ENCODE assay signal across 1 cellular context in genomic region chr21:42520628-42521253, GRCh38.
A peak's percentile ranks its signal among the peaks of the same experiment; 100 is the strongest.
TF ChIP-seq lines count a peak whose summit lies in the region.

No MANE protein-coding gene starts in this region.

TF ChIP-seq in K562, 482 proteins besides CTCF, POLR2A, EP300 and RAD21:
- TF ChIP-seq ZFP36 (IDR thresholded peaks at IDR 0.05; ENCODE audit: low read depth, low read length, partially characterized antibody): peak; percentile 17
- no peak for TF ChIP-seq ZNF766 (CRISPR knock-in tag; conservative IDR thresholded peaks at IDR 0.05)
- TF ChIP-seq ZC3H4 (CRISPR knock-in tag; IDR thresholded peaks at IDR 0.05; ENCODE audit: borderline replicate concordance): no peak
- TF ChIP-seq FOS (IDR thresholded peaks at IDR 0.05; ENCODE audit: extremely low read depth, insufficient read length): no peak
- TF ChIP-seq RBFOX2 (IDR thresholded peaks at IDR 0.05; ENCODE audit: low read depth, low read length): no peak
- peak; percentile 33; the same call in 1 of the 2 replicates for TF ChIP-seq SMC3 (conservative IDR thresholded peaks at IDR 0.05; ENCODE audit: insufficient read depth, low read depth, low read length)
- TF ChIP-seq ZBTB8A (IDR thresholded peaks at IDR 0.05; ENCODE audit: partially characterized antibody): no peak
- peak in 1 of 2 experiments; percentile 22; a peak in 2 of 4 replicates for TF ChIP-seq NRF1 (conservative IDR thresholded peaks at IDR 0.05 in 1 of 2, IDR thresholded peaks at IDR 0.05 in 1 of 2)
- 0 out of 2 replicates have a peak, but pooled peaks have one; percentile 78 for TF ChIP-seq PREB (CRISPR knock-in tag; IDR thresholded peaks at IDR 0.05)
- no peak for TF ChIP-seq ZFX (CRISPR knock-in tag; IDR thresholded peaks at IDR 0.05)
- TF ChIP-seq RBM34 (IDR thresholded peaks at IDR 0.05; ENCODE audit: borderline replicate concordance, insufficient read depth, low read length): no peak
- TF ChIP-seq ZBTB33 (CRISPR knock-in tag; IDR thresholded peaks at IDR 0.05): peak; percentile 49; the same call in 1 of the 2 replicates
- no peak for TF ChIP-seq ID3 (CRISPR knock-in tag; IDR thresholded peaks at IDR 0.05)
- no peak for TF ChIP-seq ID3 (tag; IDR thresholded peaks at IDR 0.05)
- TF ChIP-seq KAT2B (IDR thresholded peaks at IDR 0.05; ENCODE audit: low read depth, low read length): no peak
- no peak for TF ChIP-seq MAFF (IDR thresholded peaks at IDR 0.05; ENCODE audit: low read length)
- TF ChIP-seq PTRF (tag; IDR thresholded peaks at IDR 0.05): no peak
- no peak for TF ChIP-seq GTF2A2 (tag; IDR thresholded peaks at IDR 0.05)
- TF ChIP-seq HSF4 (CRISPR knock-in tag; IDR thresholded peaks at IDR 0.05; ENCODE audit: borderline replicate concordance): no peak
- no peak for TF ChIP-seq U2AF2 (optimal IDR thresholded peaks at IDR 0.05; ENCODE audit: low read depth, low read length)
